Comparison of ENCODE assay signal across 15 cellular contexts in the genomic region with DNA sequence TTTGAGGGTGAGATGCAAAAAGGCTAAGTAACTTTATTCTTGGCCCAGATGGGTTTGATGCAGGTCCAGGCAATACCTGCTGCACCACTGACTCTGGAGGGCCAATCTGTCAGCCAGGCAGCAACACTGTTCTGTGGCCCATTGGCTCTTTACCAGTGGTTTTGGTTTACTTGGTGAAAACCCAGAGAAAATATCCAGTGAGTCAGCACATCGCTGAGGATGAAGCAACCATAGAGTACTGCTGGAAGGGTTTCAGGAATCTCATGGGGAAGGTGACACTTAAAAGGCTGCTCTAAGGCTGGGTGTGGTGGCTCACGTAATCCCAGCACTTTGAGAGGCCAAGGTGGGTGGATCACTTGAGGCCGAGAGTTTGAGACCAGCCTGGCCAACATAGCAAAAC.
A peak's percentile ranks its signal among the peaks of the same experiment; 100 is the strongest.
DNase-seq lines count a peak whose midpoint lies in the region; ATAC-seq, FAIRE-seq and TF ChIP-seq lines count a peak whose summit lies in the region.
"Had no signal": no experiment of that assay in that cellular context is flagged by ENCODE, and none has a peak within 500 bp of the region (broad histone marks: within the 10 kb centered on the region; RNA-seq: fewer than 3 reads in every experiment).

No MANE protein-coding gene starts in this region.

- CTCF ChIA-PET in mammary epithelial cell (lab: Charles Lee; ENCODE audit: low non-redundant PET): no interaction called here

- peaks cover 11% of the 10 kb centered on the region for H3K9me3 ChIP-seq in mammary epithelial cell (replicated peaks; ENCODE audit: insufficient read depth, low read length)
- H3K9me3 ChIP-seq in lower lobe of right lung: no peaks in the 10 kb centered on the region

- H3K27ac ChIP-seq in mammary epithelial cell (ENCODE audit: insufficient read depth, low read depth, low read length): no peak overlapping the region
- no peak overlapping the region for H3K27ac ChIP-seq in lower lobe of right lung
- H3K27ac ChIP-seq: neural progenitor cell, PC-9 had no signal

- H3K36me3 ChIP-seq in mammary epithelial cell (ENCODE audit: insufficient read depth, low read length): no peaks in the 10 kb centered on the region
- no peaks in the 10 kb centered on the region for H3K36me3 ChIP-seq in lower lobe of right lung
- H3K36me3 ChIP-seq: neural progenitor cell had no signal

- no peak overlapping the region for H2AFZ ChIP-seq in mammary epithelial cell (ENCODE audit: low read depth, low read length)
- H2AFZ ChIP-seq: neural progenitor cell, PC-9 had no signal

- WGBS in mammary epithelial cell (ENCODE audit: low coverage, missing lambda C conversion rate): 13% methylated on average over 3 of the region's 3 CpGs

- in situ Hi-C loops in mammary epithelial cell (cut with MboI; ENCODE audit: low sequenced_read_pairs in 2 of 2): no loop called here

- H4K20me1 ChIP-seq in mammary epithelial cell (ENCODE audit: insufficient read depth, low read length): no peaks in the 10 kb centered on the region

- no peaks in the 10 kb centered on the region for H3K4me1 ChIP-seq in mammary epithelial cell (ENCODE audit: insufficient read depth, low read length)
- no peaks in the 10 kb centered on the region for H3K4me1 ChIP-seq in lower lobe of right lung
- H3K4me1 ChIP-seq: neural progenitor cell had no signal

- H3K27me3 ChIP-seq in mammary epithelial cell (ENCODE audit: insufficient read depth, low read length): no peaks in the 10 kb centered on the region
- no peaks in the 10 kb centered on the region for H3K27me3 ChIP-seq in lower lobe of right lung (ENCODE audit: low read depth)
- H3K27me3 ChIP-seq: neural progenitor cell had no signal

- H3K9ac ChIP-seq in mammary epithelial cell (ENCODE audit: insufficient read depth, low read length): no peak overlapping the region
- H3K9ac ChIP-seq: neural progenitor cell had no signal

- TF ChIP-seq CTCF in mammary epithelial cell (conservative IDR thresholded peaks at IDR 0.05 in 1 of 2, IDR thresholded peaks at IDR 0.05 in 1 of 2; ENCODE audit: extremely low read depth in 1 of 2, insufficient read depth in 1 of 2, low read depth in 1 of 2, low read length in 2 of 2): no peak
- no peak for TF ChIP-seq CTCF in lower lobe of right lung (IDR thresholded peaks at IDR 0.05)

- ATAC-seq in lower lobe of right lung (peak; percentile 72 to 74), HG03039 (IDR thresholded peaks at IDR 0.05; ENCODE audit: unreplicated experiment) (no peak), HG03469 (IDR thresholded peaks at IDR 0.05; ENCODE audit: unreplicated experiment) (no peak), GM18861 (IDR thresholded peaks at IDR 0.05; ENCODE audit: unreplicated experiment) (no peak), GM19395 (IDR thresholded peaks at IDR 0.05; ENCODE audit: unreplicated experiment) (no peak)
- ATAC-seq: stimulated activated naive CD8-positive, alpha-beta T cell treated with anti-CD3 and anti-CD28 coated beads, Interleukin-15, Interleukin-2, amounts not matched to agents 100 U/mL and 50 U/mL, for 24 hours had no signal

- H3K79me2 ChIP-seq in mammary epithelial cell (ENCODE audit: insufficient read depth, low read length): no peaks in the 10 kb centered on the region

- BruUV-seq in mammary epithelial cell (replicated peaks; lab: Mats Ljungman, UMichigan): no TSS peak

- H3K4me2 ChIP-seq in mammary epithelial cell (ENCODE audit: insufficient read depth, low read depth, low read length): no peak overlapping the region
- H3K4me2 ChIP-seq: neural progenitor cell, PC-9 had no signal

- peak; percentile 75 for FAIRE-seq in HTR-8/SVneo (lab: Jason Lieb, UNC)

- dilution Hi-C loops in mammary epithelial cell (cut with HindIII; ENCODE audit: low sequenced_read_pairs): no loop called here

- DNase-seq in AG08396 (ENCODE audit: low spot score) (peak; percentile 74), HTR-8/SVneo (ENCODE audit: insufficient read length, low spot score) (peak; percentile 51), mammary epithelial cell (peak; percentile 40), lower lobe of right lung (no peak)
- DNase-seq: activated CD4-positive, CD25-positive, alpha-beta regulatory T cell; activated naive CD4-positive, alpha-beta T cell treated with anti-CD3 and anti-CD28 coated beads for 36 hours; erythroblast; NCI-H510A; stimulated activated naive CD8-positive, alpha-beta T cell treated with anti-CD3 and anti-CD28 coated beads, Interleukin-15, Interleukin-2, amounts not matched to agents 100 U/mL and 50 U/mL, for 24 hours had no signal

- intact Hi-C loops in mammary epithelial cell (cut with micrococcal nuclease) (no loop called here), lower lobe of right lung (cut with DNase I) (no loop called here)

- H3K4me3 ChIP-seq in mammary epithelial cell (replicated peaks in 1 of 3; ENCODE audit: insufficient read depth in 1 of 3, low read depth in 2 of 3, low read length in 3 of 3) (no peak overlapping the region), lower lobe of right lung (no peak overlapping the region)
- H3K4me3 ChIP-seq: neural progenitor cell, PC-9 had no signal

Comparison
In these comparisons a context has a peak if more than half of its experiments do, and no peak if none do; other contexts are left out.
1. ATAC-seq: peak in lower lobe of right lung (2 of 2); none in HG03039 (single experiment), HG03469 (single experiment), GM18861 (single experiment) and GM19395 (single experiment).